ENCODE assay signal across 8 cellular contexts in the genomic region with DNA sequence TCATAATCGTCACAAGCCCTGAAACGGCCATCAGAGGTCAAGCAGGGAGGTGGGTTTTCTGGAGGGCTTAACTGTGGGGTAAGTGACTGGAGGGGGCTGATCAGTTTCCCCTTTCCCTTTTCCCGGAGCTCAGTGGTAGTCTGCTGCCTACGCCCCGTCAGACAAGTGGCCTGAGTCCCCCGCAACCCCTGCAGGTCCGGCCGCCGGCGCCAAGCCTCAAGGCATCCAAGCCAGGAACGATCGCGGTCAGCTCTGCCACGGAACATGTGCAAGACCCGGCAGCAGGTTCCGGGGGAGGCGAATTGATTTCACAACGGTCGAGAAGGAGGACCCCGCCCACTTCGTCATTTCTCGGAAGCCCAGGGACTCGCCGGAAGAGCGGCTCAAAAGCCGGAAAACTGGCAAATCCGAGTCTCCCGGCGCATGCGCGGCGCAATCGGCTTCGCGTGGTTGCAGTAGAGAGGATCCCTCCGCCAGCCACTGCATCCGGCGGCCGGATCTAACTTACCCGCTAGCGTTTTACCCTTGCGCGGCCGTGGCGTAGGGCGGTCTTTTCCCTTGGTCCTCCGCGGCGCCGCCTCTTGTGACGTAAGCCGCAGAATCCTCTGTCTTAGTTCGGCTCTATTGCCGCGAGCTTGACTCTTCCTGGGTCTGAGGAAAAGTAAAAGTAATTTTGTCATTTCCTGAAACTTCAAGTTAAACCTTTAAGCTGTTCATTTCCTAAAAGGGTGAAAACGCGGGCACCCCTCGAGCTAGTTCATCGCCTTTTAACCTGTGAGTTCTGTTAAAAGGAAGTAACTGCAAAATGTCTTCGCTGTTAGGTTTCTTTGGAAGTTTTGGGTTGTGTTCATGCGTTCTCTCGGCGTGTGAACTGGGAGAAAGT.
A peak's percentile ranks its signal among the peaks of the same experiment; 100 is the strongest.
DNase-seq lines count a peak whose midpoint lies in the region; ATAC-seq, FAIRE-seq and TF ChIP-seq lines count a peak whose summit lies in the region.

No MANE protein-coding gene starts in this region.

- ATAC-seq in HG03378 (IDR thresholded peaks at IDR 0.05; ENCODE audit: unreplicated experiment): peak; percentile 94

- FAIRE-seq in islet of Langerhans (lab: Jason Lieb, UNC): peak; percentile 64

- peak; percentile 100 for DNase-seq in AML-193 (lab: John Stamatoyannopoulos, UW)
- peak; percentile 100 for DNase-seq in NCI-H446 treated with DMSO at 0.1 percent for 48 hours (lab: John Stamatoyannopoulos, UW)
- peak; percentile 95 for DNase-seq in activated CD4-positive, CD25-positive, alpha-beta regulatory T cell treated with anti-CD3 and anti-CD28 coated beads, Interleukin-2, amount 50 U/mL, for 72 hours
- DNase-seq in cerebellar nuclear complex (lab: John Stamatoyannopoulos, UW): peak; percentile 87 to 93
- DNase-seq in stimulated activated CD4-positive, alpha-beta T cell treated with anti-CD3 and anti-CD28 coated beads, Interleukin-12 subunit alpha, Interleukin-12 subunit beta, amount 100 ng/mL, for 24 hours (ENCODE audit: low read depth in 2 of 2): peak; percentile 95 to 97

- peak; percentile 95 for TF ChIP-seq POLR2A in GM19099 (IDR thresholded peaks at IDR 0.05; ENCODE audit: extremely low read depth, insufficient read length, low read depth)

Comparison
In these comparisons a context has a peak if more than half of its experiments do, and no peak if none do; other contexts are left out.
1. Peak in every context shown above with its lines: DNase-seq and ATAC-seq.